20 cellular contexts compared by ENCODE assay signal in the genomic region with DNA sequence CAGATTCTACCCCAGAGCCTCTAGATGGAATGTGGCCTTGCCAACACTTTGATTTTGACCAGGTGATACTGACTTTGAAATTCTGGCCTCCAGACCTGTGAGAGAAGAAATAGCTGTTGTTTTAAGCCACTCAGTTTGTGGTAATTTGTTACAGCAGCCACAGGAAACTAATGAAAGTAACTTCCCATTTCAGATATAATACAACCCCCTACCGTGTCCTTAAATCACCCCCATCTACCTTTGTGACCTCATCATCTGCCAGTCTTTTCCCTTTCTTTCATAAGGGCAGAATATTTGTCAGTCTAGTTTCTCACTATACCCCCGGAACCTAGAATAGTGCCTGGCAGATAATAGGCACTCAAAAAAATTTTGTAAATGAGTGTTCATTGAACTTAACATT. TPM values are rescaled to one million over a fixed set of nuclear protein-coding genes. Genes with fewer than 3 reads are reported as not detected.
DNase-seq lines count a peak whose midpoint lies in the region; ATAC-seq and TF ChIP-seq lines count a peak whose summit lies in the region.
"Had no signal": no experiment of that assay in that cellular context is flagged by ENCODE, and none has a peak within 500 bp of the region (broad histone marks: within the 10 kb centered on the region; RNA-seq: fewer than 3 reads in every experiment).

No MANE protein-coding gene starts in this region.

- H3K9me2 ChIP-seq in GM23248 (ENCODE audit: insufficient read depth) = no peaks in the 10 kb centered on the region

- H3K4me2 ChIP-seq in GM23248 (ENCODE audit: unreplicated experiment) = no peak overlapping the region
- no peak overlapping the region for H3K4me2 ChIP-seq in osteoblast (ENCODE audit: insufficient read depth, low read length)
- H3K4me2 ChIP-seq: GM23338 had no signal

- DNase-seq in NOMO-1 treated with DMSO at 0.1 percent for 48 hours (lab: John Stamatoyannopoulos, UW; ENCODE audit: unreplicated experiment) (peak; percentile 5), NOMO-1 treated with dmso at 0.1 percent for 144 hours (lab: John Stamatoyannopoulos, UW; ENCODE audit: unreplicated experiment) (no peak), GM23248 (no peak), NB4 (ENCODE audit: low read depth) (peak; percentile 60), epithelial cell of prostate (ENCODE audit: low read depth, low spot score) (no peak), osteoblast (ENCODE audit: insufficient read length, low spot score, missing footprints) (no peak), T-helper 2 cell (no peak)
- DNase-seq: ACHN; C1 segment of cervical spinal cord; Calu3; CD4-positive, alpha-beta memory T cell; COR-L47; DMS53; DMS79 treated with DMSO at 0.1 percent for 48 hours; GF-D8; H9 had no signal

- H3K27me3 ChIP-seq in GM23248 (replicated peaks; ENCODE audit: insufficient read depth) = no peaks in the 10 kb centered on the region
- no peaks in the 10 kb centered on the region for H3K27me3 ChIP-seq in osteoblast (ENCODE audit: insufficient read depth, low read length)

- TF ChIP-seq CTCF in NB4 (IDR thresholded peaks at IDR 0.05; ENCODE audit: low read depth, low read length) (no peak), osteoblast (IDR thresholded peaks at IDR 0.05; ENCODE audit: extremely low read depth, low read depth, low read length) (no peak)

- peak overlapping the region; percentile 21; the same call in 1 of the 2 replicates for H2AFZ ChIP-seq in GM23248
- no peak overlapping the region for H2AFZ ChIP-seq in osteoblast (ENCODE audit: low read length)
- H2AFZ ChIP-seq: GM23338 had no signal

- H3K9me3 ChIP-seq in GM23248 (ENCODE audit: low read depth) (no peaks in the 10 kb centered on the region), osteoblast (ENCODE audit: low read depth, low read length) (no peaks in the 10 kb centered on the region)

- no peak overlapping the region for H3K9ac ChIP-seq in GM23248

- H3K4me3 ChIP-seq in GM23248 (no peak overlapping the region), NB4 (ENCODE audit: low read depth, low read length) (no peak overlapping the region), osteoblast (ENCODE audit: insufficient read depth, low read length) (no peak overlapping the region)
- H3K4me3 ChIP-seq: GM23338 had no signal

- TF ChIP-seq POLR2A in NB4 (IDR thresholded peaks at IDR 0.05; ENCODE audit: extremely low read depth, insufficient read length) = no peak

- H3K36me3 ChIP-seq in GM23248 (ENCODE audit: low read depth) = no peaks in the 10 kb centered on the region
- no peaks in the 10 kb centered on the region for H3K36me3 ChIP-seq in osteoblast (ENCODE audit: insufficient read depth, low read length)

- in situ Hi-C loops in GM23248 (cut with MboI) = no loop called here

- 0 out of 2 replicates have a peak, but pooled peaks cover 5% of the 10 kb centered on the region for H3K4me1 ChIP-seq in GM23248 (ENCODE audit: insufficient read depth)
- peaks cover 3% of the 10 kb centered on the region for H3K4me1 ChIP-seq in osteoblast (ENCODE audit: insufficient read depth, low read length)

- peaks cover 6% of the 10 kb centered on the region for H3F3A ChIP-seq in GM23248 (ENCODE audit: insufficient read depth)

- H3K27ac ChIP-seq in GM23248 = no peak overlapping the region
- H3K27ac ChIP-seq in epithelial cell of prostate = peak overlapping the region; percentile 72
- H3K27ac ChIP-seq in osteoblast (ENCODE audit: low read depth, low read length) = no peak overlapping the region
- H3K27ac ChIP-seq: 22Rv1 had no signal

- H4K20me1 ChIP-seq in GM23248 (ENCODE audit: insufficient read depth) (no peaks in the 10 kb centered on the region), osteoblast (ENCODE audit: insufficient read depth, low read length) (no peaks in the 10 kb centered on the region)

- no peak for ATAC-seq in HG03196 (IDR thresholded peaks at IDR 0.05; ENCODE audit: unreplicated experiment)
- ATAC-seq: GM23338, HCT116 had no signal

- no peaks in the 10 kb centered on the region for H3K79me2 ChIP-seq in GM23248 (ENCODE audit: insufficient read depth)
- H3K79me2 ChIP-seq in osteoblast (ENCODE audit: insufficient read depth, low read length) = no peaks in the 10 kb centered on the region

- WGBS in GM23248 (ENCODE audit: low coverage in 1 of 2, low lambda C conversion rate in 2 of 2, missing lambda C conversion rate in 2 of 2), 2 experiments = 73 to 80% methylated on average over 2 of the region's 2 CpGs

RNA-seq across cellular contexts. Expression of a gene that starts 39.6 kb away (rescaled TPM):
- total RNA-seq in GM23248 (2014; rRNA removed; shearing (Covaris generic)) = under 0.01 and 0.22 TPM in 2 replicates
- 0.11 TPM in 2 replicates for polyA plus RNA-seq in GM23248 (2016; fragmentation: Nextera tagmentation; extraction: Ambion mirVana)
- total RNA-seq in osteoblast = under 0.01 and 0.29 TPM in 2 replicates

Comparison
In these comparisons a context has a peak if more than half of its experiments do, and no peak if none do; other contexts are left out.
1. DNase-seq: peak in NOMO-1 treated with DMSO at 0.1 percent for 48 hours (single experiment) and NB4 (single experiment); none in NOMO-1 treated with dmso at 0.1 percent for 144 hours (single experiment), GM23248 (single experiment), epithelial cell of prostate (single experiment), osteoblast (single experiment) and T-helper 2 cell (0 of 5).